7 cellular contexts compared by ENCODE assay signal in genomic region chr14:70045715-70046535, GRCh38.
DNase-seq lines count a peak whose midpoint lies in the region; ATAC-seq and TF ChIP-seq lines count a peak whose summit lies in the region.

No MANE protein-coding gene starts in this region.

- ATAC-seq in SK-N-SH treated with all-trans-retinoic acid at 6 μM for 48 hours (peak; percentile 61; the same call in 1 of the 3 replicates), GM21619 (IDR thresholded peaks at IDR 0.05; ENCODE audit: unreplicated experiment) (no peak)

- H3K4me3 ChIP-seq in GM12865 (ENCODE audit: low read depth, low read length) = no peak overlapping the region
- no peak overlapping the region for H3K4me3 ChIP-seq in fibroblast of villous mesenchyme (ENCODE audit: low read depth, low read length)

- TF ChIP-seq CTCF in GM12865 (IDR thresholded peaks at IDR 0.05; ENCODE audit: insufficient read depth, low read depth, low read length, missing control alignments) = peak; percentile 58
- TF ChIP-seq CTCF in fibroblast of villous mesenchyme (IDR thresholded peaks at IDR 0.05; ENCODE audit: insufficient read depth, low read depth, low read length) = peak; percentile 69

- peak; percentile 60 for DNase-seq in GM12865 (ENCODE audit: low read depth)
- peak; percentile 45 for DNase-seq in NCI-H1105 (lab: John Stamatoyannopoulos, UW)
- peak; percentile 38 for DNase-seq in fibroblast of villous mesenchyme (ENCODE audit: low read depth)
- DNase-seq in occipital lobe (lab: John Stamatoyannopoulos, UW) = peak; percentile 49
- DNase-seq in A172 (ENCODE audit: low spot score) = no peak

TF ChIP-seq in SK-N-SH treated with all-trans-retinoic acid at 6 μM for 48 hours, 23 proteins besides CTCF, POLR2A, EP300 and RAD21:
- TF ChIP-seq CSDC2 (CRISPR knock-in tag; IDR thresholded peaks at IDR 0.05) (no peak), TOX (CRISPR knock-in tag; IDR thresholded peaks at IDR 0.05; ENCODE audit: borderline replicate concordance) (no peak), POU6F1 (CRISPR knock-in tag; IDR thresholded peaks at IDR 0.05; ENCODE audit: borderline replicate concordance, low read depth) (no peak), ARNTL (CRISPR knock-in tag; IDR thresholded peaks at IDR 0.05; ENCODE audit: borderline replicate concordance, low read depth) (no peak), SNAI2 (CRISPR knock-in tag; IDR thresholded peaks at IDR 0.05) (no peak), ZNF8 (CRISPR knock-in tag; IDR thresholded peaks at IDR 0.05) (no peak), PATZ1 (CRISPR knock-in tag; IDR thresholded peaks at IDR 0.05; ENCODE audit: borderline replicate concordance) (no peak), BACH2 (CRISPR knock-in tag; IDR thresholded peaks at IDR 0.05; ENCODE audit: borderline replicate concordance) (no peak), ZNF565 (CRISPR knock-in tag; conservative IDR thresholded peaks at IDR 0.05; ENCODE audit: low read depth) (no peak), GLIS3 (CRISPR knock-in tag; IDR thresholded peaks at IDR 0.05) (no peak), ZC3H10 (CRISPR knock-in tag; IDR thresholded peaks at IDR 0.05) (no peak), ZFP30 (CRISPR knock-in tag; IDR thresholded peaks at IDR 0.05) (no peak), CREB5 (CRISPR knock-in tag; IDR thresholded peaks at IDR 0.05; ENCODE audit: low read depth) (no peak), ISL1 (CRISPR knock-in tag; IDR thresholded peaks at IDR 0.05) (no peak), TCF4 (CRISPR knock-in tag; IDR thresholded peaks at IDR 0.05; ENCODE audit: borderline replicate concordance) (no peak), ZNF70 (CRISPR knock-in tag; IDR thresholded peaks at IDR 0.05) (no peak), ZFP3 (CRISPR knock-in tag; IDR thresholded peaks at IDR 0.05) (no peak), RARB (CRISPR knock-in tag; IDR thresholded peaks at IDR 0.05) (no peak), ESRRG (CRISPR knock-in tag; IDR thresholded peaks at IDR 0.05) (no peak)
